Comparison of ENCODE assay signal across 24 cellular contexts in genomic region chrX:28042260-28042659, GRCh38.
DNase-seq lines count a peak whose midpoint lies in the region; ATAC-seq and TF ChIP-seq lines count a peak whose summit lies in the region.
"Had no signal": no experiment of that assay in that cellular context is flagged by ENCODE, and none has a peak within 500 bp of the region (broad histone marks: within the 10 kb centered on the region; RNA-seq: fewer than 3 reads in every experiment).

No MANE protein-coding gene starts in this region.

- ATAC-seq in GM21529 (IDR thresholded peaks at IDR 0.05; ENCODE audit: unreplicated experiment) (no peak), HG02798 (IDR thresholded peaks at IDR 0.05; ENCODE audit: poor library complexity, unreplicated experiment) (no peak)
- ATAC-seq: GM12878 had no signal

- TF ChIP-seq POLR2A in esophagus muscularis mucosa (IDR thresholded peaks at IDR 0.05; ENCODE audit: low read depth) = no peak

- H3K4me1 ChIP-seq in esophagus muscularis mucosa = no peaks in the 10 kb centered on the region
- H3K4me1 ChIP-seq: BE2C, BLaER1 had no signal

- no peak overlapping the region for H3K4me3 Mint-ChIP-seq in osteocyte (ENCODE audit: unreplicated experiment)
- H3K4me3 Mint-ChIP-seq: CD14-positive monocyte; CD4-positive, alpha-beta memory T cell; CD4-positive, CD25-positive, alpha-beta regulatory T cell; CD8-positive, alpha-beta memory T cell had no signal

- no peak for TF ChIP-seq EP300 in esophagus muscularis mucosa (IDR thresholded peaks at IDR 0.05)

- H3K27ac Mint-ChIP-seq in osteocyte (ENCODE audit: unreplicated experiment) = no peak overlapping the region
- H3K27ac Mint-ChIP-seq: CD14-positive monocyte; CD4-positive, alpha-beta memory T cell; CD4-positive, CD25-positive, alpha-beta regulatory T cell; CD8-positive, alpha-beta memory T cell had no signal

- 83% methylated on average over 16 of the region's 16 CpGs for WGBS in esophagus muscularis mucosa

- H3K9me3 ChIP-seq in esophagus muscularis mucosa = no peaks in the 10 kb centered on the region
- H3K9me3 ChIP-seq: BE2C, BLaER1 had no signal

- H3K36me3 ChIP-seq in esophagus muscularis mucosa = no peaks in the 10 kb centered on the region
- H3K36me3 ChIP-seq: BE2C, BLaER1 had no signal

- DNase-seq in SHP77 (lab: John Stamatoyannopoulos, UW) = peak; percentile 42 to 62
- DNase-seq in SHP77 treated with DMSO at 0.1 percent for 48 hours (lab: John Stamatoyannopoulos, UW) = peak; percentile 19
- DNase-seq in osteocyte (ENCODE audit: extremely low spot score, unreplicated experiment) = peak; percentile 67
- DNase-seq in esophagus muscularis mucosa (ENCODE audit: extremely low spot score) = no peak
- DNase-seq: 8988T; ACHN; BE2C; C1 segment of cervical spinal cord; CD4-positive, alpha-beta memory T cell; CD4-positive, CD25-positive, alpha-beta regulatory T cell; CD8-positive, alpha-beta memory T cell; COR-L47; DMS 273 treated with DMSO at 0.1 percent for 48 hours; DMS153; DMS53; DMS79; DND-41; EL; GDM1 had no signal

- H3K27me3 ChIP-seq in esophagus muscularis mucosa = no peaks in the 10 kb centered on the region
- H3K27me3 ChIP-seq: BE2C had no signal

- no peaks in the 10 kb centered on the region for H3K4me1 Mint-ChIP-seq in osteocyte (ENCODE audit: unreplicated experiment)
- H3K4me1 Mint-ChIP-seq: CD14-positive monocyte; CD4-positive, alpha-beta memory T cell; CD4-positive, CD25-positive, alpha-beta regulatory T cell; CD8-positive, alpha-beta memory T cell had no signal

- H3K9me3 Mint-ChIP-seq in osteocyte (ENCODE audit: unreplicated experiment) = peaks cover 23% of the 10 kb centered on the region

- TF ChIP-seq CTCF in osteocyte (IDR thresholded peaks at IDR 0.05) (no peak), esophagus muscularis mucosa (IDR thresholded peaks at IDR 0.05) (no peak)

- intact Hi-C loops in esophagus muscularis mucosa (cut with DNase I) = no loop called here

- H3K4me3 ChIP-seq in esophagus muscularis mucosa = no peak overlapping the region
- H3K4me3 ChIP-seq: BLaER1, GM12878 had no signal

- H3K27me3 Mint-ChIP-seq in osteocyte (ENCODE audit: unreplicated experiment) = no peaks in the 10 kb centered on the region
- H3K27me3 Mint-ChIP-seq: CD4-positive, alpha-beta memory T cell; CD4-positive, CD25-positive, alpha-beta regulatory T cell; CD8-positive, alpha-beta memory T cell had no signal

- H3K27ac ChIP-seq in esophagus muscularis mucosa (replicated peaks in 1 of 4) = no peak overlapping the region
- H3K27ac ChIP-seq: BLaER1 had no signal

- no peaks in the 10 kb centered on the region for H3K36me3 Mint-ChIP-seq in osteocyte (ENCODE audit: unreplicated experiment)
- H3K36me3 Mint-ChIP-seq: CD14-positive monocyte; CD4-positive, alpha-beta memory T cell; CD4-positive, CD25-positive, alpha-beta regulatory T cell; CD8-positive, alpha-beta memory T cell had no signal
